23 cellular contexts compared by ENCODE assay signal in the genomic region with DNA sequence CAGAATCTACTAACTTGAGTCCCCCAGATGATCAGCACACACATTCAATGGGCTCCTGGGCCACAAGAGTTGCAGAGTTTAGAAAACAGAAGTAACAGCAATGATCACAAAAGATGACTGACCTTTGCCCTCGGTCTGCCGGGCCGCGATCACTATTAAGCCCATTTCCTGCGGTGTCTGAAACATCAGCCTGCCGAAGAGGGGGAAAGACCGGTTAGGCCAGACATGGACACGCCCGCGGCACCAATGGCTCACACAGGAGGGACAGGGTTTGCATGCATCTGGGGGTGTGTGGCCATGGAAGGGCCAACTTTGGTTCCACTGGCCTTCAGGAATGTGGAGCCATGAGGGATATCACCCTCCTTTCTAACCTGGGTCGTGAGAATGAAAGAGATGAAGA.
"Had no signal": no experiment of that assay in that cellular context is flagged by ENCODE, and none has a peak within 500 bp of the region (broad histone marks: within the 10 kb centered on the region; RNA-seq: fewer than 3 reads in every experiment).

No MANE protein-coding gene starts in this region.

- H3K4me3 Mint-ChIP-seq: effector memory CD8-positive, alpha-beta T cell; immature natural killer cell; memory B cell; naive B cell; natural killer cell treated with Interleukin-12 subunit alpha and Interleukin-12 subunit beta and Interleukin-15 and Interleukin-18, amount 100 ng/mL, for 72 hours; neural progenitor cell; stimulated activated memory B cell treated with anti-CD40 and anti-IgM and Interleukin-4, amounts not matched to agents 10 μg/mL and 1 μg/mL and 100 μg/mL, for 72 hours had no signal

- H3K27ac ChIP-seq: lower lobe of right lung, neural progenitor cell, prostate gland, right atrium auricular region, thoracic aorta, vagina had no signal

- H3K4me2 ChIP-seq: neural progenitor cell had no signal

- H3K9me3 ChIP-seq: esophagus squamous epithelium, lower lobe of right lung, prostate gland, right atrium auricular region, thoracic aorta, vagina had no signal

- H3K27ac Mint-ChIP-seq: effector memory CD8-positive, alpha-beta T cell; immature natural killer cell; memory B cell; natural killer cell treated with Interleukin-12 subunit alpha and Interleukin-12 subunit beta and Interleukin-15 and Interleukin-18, amount 100 ng/mL, for 72 hours; stimulated activated memory B cell treated with anti-CD40 and anti-IgM and Interleukin-4, amounts not matched to agents 10 μg/mL and 1 μg/mL and 100 μg/mL, for 72 hours had no signal

- H3K4me1 Mint-ChIP-seq: immature natural killer cell; memory B cell; naive B cell; stimulated activated memory B cell treated with anti-CD40 and anti-IgM and Interleukin-4, amounts not matched to agents 10 μg/mL and 1 μg/mL and 100 μg/mL, for 72 hours had no signal

- H3K4me3 ChIP-seq: esophagus squamous epithelium, lower lobe of right lung, neural progenitor cell, prostate gland, right atrium auricular region, thoracic aorta, vagina had no signal

- ATAC-seq: effector memory CD8-positive, alpha-beta T cell; left ventricle myocardium superior; lower lobe of right lung; natural killer cell treated with Interleukin-12 subunit alpha and Interleukin-12 subunit beta and Interleukin-15 and Interleukin-18, amount 100 ng/mL, for 72 hours; stimulated activated memory B cell treated with anti-CD40 and anti-IgM and Interleukin-4, amounts not matched to agents 10 μg/mL and 1 μg/mL and 100 μg/mL, for 72 hours; stimulated activated naive CD8-positive, alpha-beta T cell treated with anti-CD3 and anti-CD28 coated beads, Interleukin-15, Interleukin-2, amounts not matched to agents 100 U/mL and 50 U/mL, for 24 hours had no signal

- H3K36me3 ChIP-seq: esophagus squamous epithelium, lower lobe of right lung, neural progenitor cell, prostate gland, right atrium auricular region, vagina had no signal

- H3K36me3 Mint-ChIP-seq: natural killer cell treated with Interleukin-12 subunit alpha and Interleukin-12 subunit beta and Interleukin-15 and Interleukin-18, amount 100 ng/mL, for 72 hours had no signal

- FAIRE-seq: endometrium, frontal cortex had no signal

- H3K4me1 ChIP-seq: vagina had no signal

- DNase-seq: cortex of kidney; effector memory CD8-positive, alpha-beta T cell; erythroblast; esophagus squamous epithelium; immature natural killer cell; islet precursor cell; kidney glomerular epithelial cell; left ventricle myocardium superior; lower lobe of right lung; naive B cell; nucleus accumbens; stimulated activated CD4-positive, alpha-beta T cell treated with anti-CD3 and anti-CD28 coated beads, Interleukin-4, amount 100 ng/mL, for 4 hours; stimulated activated naive CD8-positive, alpha-beta T cell treated with anti-CD3 and anti-CD28 coated beads, Interleukin-15, Interleukin-2, amounts not matched to agents 100 U/mL and 50 U/mL, for 24 hours had no signal

- H3K9me3 Mint-ChIP-seq: effector memory CD8-positive, alpha-beta T cell; immature natural killer cell; memory B cell; naive B cell; natural killer cell treated with Interleukin-12 subunit alpha and Interleukin-12 subunit beta and Interleukin-15 and Interleukin-18, amount 100 ng/mL, for 72 hours; stimulated activated memory B cell treated with anti-CD40 and anti-IgM and Interleukin-4, amounts not matched to agents 10 μg/mL and 1 μg/mL and 100 μg/mL, for 72 hours had no signal

- H2AFZ ChIP-seq: neural progenitor cell had no signal

- H3K27me3 ChIP-seq: esophagus squamous epithelium, neural progenitor cell, right atrium auricular region, vagina had no signal

- H3K27me3 Mint-ChIP-seq: effector memory CD8-positive, alpha-beta T cell; memory B cell; naive B cell; natural killer cell treated with Interleukin-12 subunit alpha and Interleukin-12 subunit beta and Interleukin-15 and Interleukin-18, amount 100 ng/mL, for 72 hours; stimulated activated memory B cell treated with anti-CD40 and anti-IgM and Interleukin-4, amounts not matched to agents 10 μg/mL and 1 μg/mL and 100 μg/mL, for 72 hours had no signal
